20 cellular contexts compared by ENCODE assay signal in genomic region chr13:104868806-104869205, GRCh38.
"Had no signal": no experiment of that assay in that cellular context is flagged by ENCODE, and none has a peak within 500 bp of the region (broad histone marks: within the 10 kb centered on the region; RNA-seq: fewer than 3 reads in every experiment).

No MANE protein-coding gene starts in this region.

- H3K9me3 Mint-ChIP-seq: nephron, type B pancreatic cell had no signal

- FAIRE-seq: frontal cortex, kidney had no signal

- H3K4me1 Mint-ChIP-seq: memory B cell; nephron; neural progenitor cell; stimulated activated effector memory CD8-positive, alpha-beta T cell treated with anti-CD3 and anti-CD28 coated beads, Interleukin-12 subunit alpha, Interleukin-12 subunit beta, amount 100 ng/mL, for 72 hours had no signal

- H3K27me3 ChIP-seq: neural progenitor cell, right atrium auricular region, stomach, testis, tibial artery had no signal

- H3K27me3 Mint-ChIP-seq: memory B cell, progenitor cell of endocrine pancreas had no signal

- H3K36me3 Mint-ChIP-seq: memory B cell; neural progenitor cell; stimulated activated effector memory CD8-positive, alpha-beta T cell treated with anti-CD3 and anti-CD28 coated beads, Interleukin-12 subunit alpha, Interleukin-12 subunit beta, amount 100 ng/mL, for 72 hours; type B pancreatic cell had no signal

- H3K4me1 ChIP-seq: neural progenitor cell, parathyroid adenoma, right atrium auricular region, stomach, testis, tibial artery had no signal

- H3K36me3 ChIP-seq: neural progenitor cell, right atrium auricular region, stomach, tibial artery had no signal

- H3K9me3 ChIP-seq: stomach, testis, tibial artery had no signal

- H3K27ac ChIP-seq: neural progenitor cell, parathyroid adenoma, right atrium auricular region, stomach, testis, tibial artery had no signal

- H3K9ac ChIP-seq: neural progenitor cell, parathyroid adenoma had no signal

- H3K4me2 ChIP-seq: neural progenitor cell had no signal

- H3K4me3 Mint-ChIP-seq: memory B cell; nephron; neural progenitor cell; stimulated activated effector memory CD8-positive, alpha-beta T cell treated with anti-CD3 and anti-CD28 coated beads, Interleukin-12 subunit alpha, Interleukin-12 subunit beta, amount 100 ng/mL, for 72 hours; type B pancreatic cell had no signal

- H2AFZ ChIP-seq: neural progenitor cell, parathyroid adenoma had no signal

- H3K79me2 ChIP-seq: parathyroid adenoma had no signal

- H3K27ac Mint-ChIP-seq: memory B cell; nephron; neural progenitor cell; progenitor cell of endocrine pancreas; stimulated activated effector memory CD8-positive, alpha-beta T cell treated with anti-CD3 and anti-CD28 coated beads, Interleukin-12 subunit alpha, Interleukin-12 subunit beta, amount 100 ng/mL, for 72 hours; type B pancreatic cell had no signal

- ATAC-seq: left lobe of liver, sciatic nerve had no signal

- DNase-seq: cortex of kidney; head of caudate nucleus; kidney; stimulated activated CD4-positive, alpha-beta T cell treated with anti-CD3 and anti-CD28 coated beads, Interleukin-2, amount 100 ng/mL, for 24 hours; stimulated activated CD4-positive, alpha-beta T cell treated with anti-CD3 and anti-CD28 coated beads, Interleukin-4, amount 100 ng/mL, for 24 hours; stomach; testis; tibial artery had no signal

- H3K4me3 ChIP-seq: lung, neural progenitor cell, right atrium auricular region, stomach, testis, tibial artery had no signal
